In genomic region chr15:85839637-85840036, GRCh38 we compare ENCODE assay signal across 22 cellular contexts. TPM values are rescaled to one million over a fixed set of nuclear protein-coding genes. Genes with fewer than 3 reads are reported as not detected.
DNase-seq lines count a peak whose midpoint lies in the region; ATAC-seq, FAIRE-seq and TF ChIP-seq lines count a peak whose summit lies in the region.
"Had no signal": no experiment of that assay in that cellular context is flagged by ENCODE, and none has a peak within 500 bp of the region (broad histone marks: within the 10 kb centered on the region; RNA-seq: fewer than 3 reads in every experiment).

No MANE protein-coding gene starts in this region.

- H3K4me2 ChIP-seq in A549: peak overlapping the region; percentile 95
- H3K4me2 ChIP-seq in GM23338: peak overlapping the region; percentile 79
- 0 out of 2 replicates have a peak overlapping the region, but pooled peaks have one; percentile 79 for H3K4me2 ChIP-seq in PC-3 (ENCODE audit: low read length)

- H3F3A ChIP-seq in GM23338 (replicated peaks; ENCODE audit: low read depth) (no peaks in the 10 kb centered on the region), PC-3 (ENCODE audit: low read length, unreplicated experiment) (no peaks in the 10 kb centered on the region)

- POLR2A ChIA-PET in A549 (lab: Yijun Ruan, JAX) (interaction anchor here (1.2 kb wide), 1 partner anchor 45 kb away, joined by 4 read pairs; the partner anchor contains the start of gene KLHL25), PC-3 (lab: Charles Lee; ENCODE audit: unreplicated experiment) (no interaction called here)

- 88% methylated on average over 2 of the region's 2 CpGs for WGBS in A549 (ENCODE audit: missing lambda C conversion rate)

- H3K4me1 ChIP-seq in A549 (peaks cover 26% of the 10 kb centered on the region), GM23338 (ENCODE audit: insufficient read depth) (peaks cover 6% of the 10 kb centered on the region; the same call in 1 of the 2 replicates), PC-3 (ENCODE audit: insufficient read depth, low read length) (peaks cover 12% of the 10 kb centered on the region)

- no peak overlapping the region for H3K4me3 Mint-ChIP-seq in GM23338

- TF ChIP-seq EP300 in A549 (IDR thresholded peaks at IDR 0.05): no peak

- H3K36me3 ChIP-seq in GM23338 (ENCODE audit: insufficient read depth) (no peaks in the 10 kb centered on the region), PC-3 (ENCODE audit: low read depth, low read length) (no peaks in the 10 kb centered on the region)
- H3K36me3 ChIP-seq: cardiac muscle cell, vagina had no signal

- CTCF ChIA-PET in A549 (lab: Yijun Ruan, JAX): interaction anchor here (0.6 to 7.5 kb wide), 35 partner anchors 10 to 543 kb away, joined by 3 to 79 read pairs (median 7); no protein-coding TSS in a partner anchor
- CTCF ChIA-PET in PC-3 (lab: Charles Lee): no interaction called here

- intact Hi-C loops in PC-3 (cut with micrococcal nuclease): loop anchor here (1.0 kb wide), 2 partner anchors 39 to 109 kb away; no protein-coding TSS in a partner anchor

- H3K4me3 ChIP-seq in A549 (no peak overlapping the region), GM23338 (no peak overlapping the region), PC-3 (ENCODE audit: low read length) (no peak overlapping the region)

- H4K20me1 ChIP-seq in GM23338 (replicated peaks; ENCODE audit: insufficient read depth) (no peaks in the 10 kb centered on the region), PC-3 (ENCODE audit: low read length) (no peaks in the 10 kb centered on the region)

- H2AFZ ChIP-seq in GM23338 (peak overlapping the region; percentile 98), PC-3 (ENCODE audit: low read length) (no peak overlapping the region; the same call in 1 of the 2 replicates)

- TF ChIP-seq POLR2A in A549 (IDR thresholded peaks at IDR 0.05; ENCODE audit: low read length): no peak

- no peak overlapping the region for H3K9ac ChIP-seq in PC-3 (ENCODE audit: low read length)

- H3K9me3 Mint-ChIP-seq in GM23338: no peaks in the 10 kb centered on the region
- H3K9me3 Mint-ChIP-seq: CD4-positive, alpha-beta memory T cell had no signal

- no peak for TF ChIP-seq CTCF in A549 (IDR thresholded peaks at IDR 0.05)
- TF ChIP-seq CTCF in GM23338 (conservative IDR thresholded peaks at IDR 0.05; ENCODE audit: low read depth in 2 of 2): no peak
- TF ChIP-seq CTCF in PC-3 (conservative IDR thresholded peaks at IDR 0.05; ENCODE audit: low read depth, low read length): no peak

- H3K27me3 Mint-ChIP-seq in GM23338 (ENCODE audit: insufficient read depth, low read depth, poor library complexity): peaks cover 11% of the 10 kb centered on the region

- H3K79me2 ChIP-seq in GM23338 (replicated peaks; ENCODE audit: insufficient read depth) (no peaks in the 10 kb centered on the region), PC-3 (ENCODE audit: low read length) (no peaks in the 10 kb centered on the region)

- no peak overlapping the region for H3K27ac Mint-ChIP-seq in GM23338
- H3K27ac Mint-ChIP-seq: activated CD8-positive, alpha-beta T cell treated with anti-CD3 and anti-CD28 coated beads, Interleukin-2, amount 10 ng/mL, durations not matched to agents 7 days and 5 days had no signal

- FAIRE-seq in A549 (lab: Jason Lieb, UNC): no peak
- FAIRE-seq: HTR-8/SVneo had no signal

- ATAC-seq in A549 (peak in 1 of 2 experiments; percentile 1; a peak in 1 of 6 replicates), GM23338 (no peak), PC-3 (no peak), GM21447 (IDR thresholded peaks at IDR 0.05; ENCODE audit: unreplicated experiment) (no peak), GM21576 (IDR thresholded peaks at IDR 0.05; ENCODE audit: unreplicated experiment) (no peak)

- no peak for TF ChIP-seq RAD21 in A549 (conservative IDR thresholded peaks at IDR 0.05 in 1 of 2, IDR thresholded peaks at IDR 0.05 in 1 of 2)

- H3K9me3 ChIP-seq in A549 (no peaks in the 10 kb centered on the region), PC-3 (ENCODE audit: low read length) (no peaks in the 10 kb centered on the region)
- H3K9me3 ChIP-seq: vagina had no signal

- H3K27me3 ChIP-seq in GM23338 (ENCODE audit: insufficient read depth) (no peaks in the 10 kb centered on the region), PC-3 (ENCODE audit: low read length) (no peaks in the 10 kb centered on the region; the same call in 1 of the 2 replicates)
- H3K27me3 ChIP-seq: vagina had no signal

- peaks cover 22% of the 10 kb centered on the region for H3K4me1 Mint-ChIP-seq in GM23338

- no peaks in the 10 kb centered on the region for H3K36me3 Mint-ChIP-seq in GM23338 (ENCODE audit: low read depth)
- H3K36me3 Mint-ChIP-seq: CD4-positive, alpha-beta memory T cell had no signal

- no TSS peak for BruUV-seq in PC-3 (replicated peaks; lab: Mats Ljungman, UMichigan)

- H3K9me2 ChIP-seq in GM23338 (ENCODE audit: insufficient read depth) (no peaks in the 10 kb centered on the region), PC-3 (replicated peaks; ENCODE audit: low read length) (no peaks in the 10 kb centered on the region)

- peak overlapping the region; percentile 51 to 59; a peak in 4 of 6 replicates for H3K27ac ChIP-seq in A549
- H3K27ac ChIP-seq in GM23338 (ENCODE audit: low read depth): no peak overlapping the region
- H3K27ac ChIP-seq in PC-3 (ENCODE audit: low read length): no peak overlapping the region
- H3K27ac ChIP-seq: cardiac muscle cell, vagina had no signal

- DNase-seq in A549 (ENCODE audit: low read depth in 1 of 2, low spot score in 1 of 2) (no peak), GM23338 (ENCODE audit: low spot score) (no peak), PC-3 (no peak), mesenteric fat pad (ENCODE audit: low spot score) (peak; percentile 20), NCI-H82 treated with DMSO at 0.1 percent for 48 hours (lab: John Stamatoyannopoulos, UW; ENCODE audit: unreplicated experiment) (no peak)
- DNase-seq in stimulated activated naive CD4-positive, alpha-beta T cell (lab: John Stamatoyannopoulos, UW): no peak
- DNase-seq: activated CD4-positive, CD25-positive, alpha-beta regulatory T cell treated with anti-CD3 and anti-CD28 coated beads, Interleukin-2, amount 50 U/mL, for 72 hours; activated CD8-positive, alpha-beta T cell treated with anti-CD3 and anti-CD28 coated beads, Interleukin-2, amount 10 ng/mL, durations not matched to agents 7 days and 5 days; activated naive CD4-positive, alpha-beta T cell treated with Interleukin-2 at 50 U/mL for 16 hours; CD4-positive, alpha-beta memory T cell; dermis blood vessel endothelial cell; DMS153; GDM1; HCEC 1CT; NCI-H1417; NCI-H510A treated with DMSO at 0.1 percent for 48 hours; NK-92 treated with Interleukin-12 subunit alpha and Interleukin-12 subunit beta, amount 100 ng/mL, for 24 hours had no signal

TF ChIP-seq in A549, 52 proteins besides CTCF, POLR2A, EP300 and RAD21:
- TF ChIP-seq, protein P1, sequence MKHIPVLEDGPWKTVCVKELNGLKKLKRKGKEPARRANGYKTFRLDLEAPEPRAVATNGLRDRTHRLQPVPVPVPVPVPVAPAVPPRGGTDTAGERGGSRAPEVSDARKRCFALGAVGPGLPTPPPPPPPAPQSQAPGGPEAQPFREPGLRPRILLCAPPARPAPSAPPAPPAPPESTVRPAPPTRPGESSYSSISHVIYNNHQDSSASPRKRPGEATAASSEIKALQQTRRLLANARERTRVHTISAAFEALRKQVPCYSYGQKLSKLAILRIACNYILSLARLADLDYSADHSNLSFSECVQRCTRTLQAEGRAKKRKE (CRISPR knock-in tag; IDR thresholded peaks at IDR 0.05; ENCODE audit: low read depth): peak; percentile 60; the same call in 1 of the 2 replicates
- TF ChIP-seq HOXB13 (CRISPR knock-in tag; IDR thresholded peaks at IDR 0.05; ENCODE audit: low read depth) (peak; percentile 65; the same call in 1 of the 2 replicates), CHD2 (IDR thresholded peaks at IDR 0.05; ENCODE audit: low read length, partially characterized antibody) (no peak)

TF ChIP-seq in GM23338, 12 proteins besides CTCF, POLR2A, EP300 and RAD21 (continues in another document):
- TF ChIP-seq, protein P2, sequence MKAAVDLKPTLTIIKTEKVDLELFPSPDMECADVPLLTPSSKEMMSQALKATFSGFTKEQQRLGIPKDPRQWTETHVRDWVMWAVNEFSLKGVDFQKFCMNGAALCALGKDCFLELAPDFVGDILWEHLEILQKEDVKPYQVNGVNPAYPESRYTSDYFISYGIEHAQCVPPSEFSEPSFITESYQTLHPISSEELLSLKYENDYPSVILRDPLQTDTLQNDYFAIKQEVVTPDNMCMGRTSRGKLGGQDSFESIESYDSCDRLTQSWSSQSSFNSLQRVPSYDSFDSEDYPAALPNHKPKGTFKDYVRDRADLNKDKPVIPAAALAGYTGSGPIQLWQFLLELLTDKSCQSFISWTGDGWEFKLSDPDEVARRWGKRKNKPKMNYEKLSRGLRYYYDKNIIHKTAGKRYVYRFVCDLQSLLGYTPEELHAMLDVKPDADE (IDR thresholded peaks at IDR 0.05): no peak
- TF ChIP-seq ZNF331 (CRISPR knock-in tag; IDR thresholded peaks at IDR 0.05; ENCODE audit: low read depth): no peak
- no peak for TF ChIP-seq JUNB (IDR thresholded peaks at IDR 0.05; ENCODE audit: unreplicated experiment)
- no peak for TF ChIP-seq EZH2 (IDR thresholded peaks at IDR 0.05; ENCODE audit: low read depth, unreplicated experiment)

RNA-seq across cellular contexts. Expression of gene KLHL25, which starts 44.9 kb away (rescaled TPM):
- polyA plus RNA-seq in A549 (2011; rRNA removed) (3.2 and 4.0 TPM in 2 replicates), A549 (2017; fragmentation: RNase III; extraction: RNeasy Plus Mini Kit Qiagen cat#74134 plus additional on column Dnase treatment) (4.6 to 6.1 TPM (median 5.6 TPM) in 3 replicates), GM23338 (2016; fragmentation: Nextera tagmentation; extraction: Ambion mirVana) (5.2 and 5.8 TPM in 2 replicates)
- polyA plus RNA-seq in A549 (2012; cell fraction: cytosol; rRNA removed): 6.8 and 8.5 TPM in 2 replicates
- 18.2 and 22.8 TPM in 2 replicates for polyA plus RNA-seq in A549 (2012; cell fraction: nucleus; rRNA removed)
- 4.0 and 6.4 TPM in 2 replicates for polyA minus RNA-seq in A549 (2011; rRNA and poly(A)+ RNA removed)
- total RNA-seq in GM23338 (2014; rRNA removed; shearing (Covaris generic)): 28.5 and 38.3 TPM in 2 replicates
- total RNA-seq in PC-3 (2014; rRNA removed) (7.2 and 12.5 TPM in 2 replicates), mesenteric fat pad (30.0 TPM)

Comparison
In these comparisons a context has a peak if more than half of its experiments do, and no peak if none do; other contexts are left out.
1. H3K27ac ChIP-seq: peak in A549 (2 of 2); none in GM23338 (single experiment) and PC-3 (single experiment).
2. Peak in every context shown above with its lines, with median percentiles within 50 percentile points of each other: H3K4me2 ChIP-seq.